19 cellular contexts compared by ENCODE assay signal in genomic region chrX:16700734-16701133, GRCh38. TPM values are rescaled to one million over a fixed set of nuclear protein-coding genes. Genes with fewer than 3 reads are reported as not detected.
DNase-seq lines count a peak whose midpoint lies in the region; ATAC-seq and TF ChIP-seq lines count a peak whose summit lies in the region.
"Had no signal": no experiment of that assay in that cellular context is flagged by ENCODE, and none has a peak within 500 bp of the region (broad histone marks: within the 10 kb centered on the region; RNA-seq: fewer than 3 reads in every experiment).

No MANE protein-coding gene starts in this region.

- no peaks in the 10 kb centered on the region for H3K27me3 ChIP-seq in right lobe of liver
- peaks cover 0 to 5% (median 0%) of the 10 kb centered on the region in 7 donors for H3K27me3 ChIP-seq in spleen (replicated peaks in 1 of 7)
- H3K27me3 ChIP-seq: BE2C had no signal

- H3K27ac ChIP-seq in right lobe of liver, result peak overlapping the region in 2 of 3 donors; percentile 5 to 19
- H3K27ac ChIP-seq in spleen, result no peak overlapping the region
- H3K27ac ChIP-seq: A549, HL-60 had no signal

- no peak for TF ChIP-seq POLR2A in right lobe of liver (IDR thresholded peaks at IDR 0.05)
- no peak for TF ChIP-seq POLR2A in spleen (IDR thresholded peaks at IDR 0.05)

- H3K4me3 Mint-ChIP-seq in progenitor cell of endocrine pancreas (ENCODE audit: low read depth), result no peak overlapping the region
- H3K4me3 Mint-ChIP-seq: CD14-positive monocyte; CD8-positive, alpha-beta memory T cell; HFFc6 had no signal

- peak; percentile 67 to 96 (median 80) for ATAC-seq in right lobe of liver
- ATAC-seq: A549, K562 had no signal

- H3K9me3 ChIP-seq in right lobe of liver, result no peaks in the 10 kb centered on the region
- no peaks in the 10 kb centered on the region for H3K9me3 ChIP-seq in spleen
- H3K9me3 ChIP-seq: A549, BE2C, Caco-2 had no signal

- H3K36me3 ChIP-seq in right lobe of liver (no peaks in the 10 kb centered on the region), spleen (peaks cover 0 to 19% (median 0%) of the 10 kb centered on the region in 6 donors)
- H3K36me3 ChIP-seq: BE2C had no signal

- WGBS in right lobe of liver (ENCODE audit: insufficient coverage, low coverage, low lambda C conversion rate, missing lambda C conversion rate), result 33% methylated on average over 2 of the region's 2 CpGs
- WGBS in spleen, 5 donors, result 63 to 88% (median 83%) methylated on average over 2 of the region's 2 CpGs

- intact Hi-C loops in right lobe of liver (cut with DNase I) (no loop called here), spleen (cut with DNase I; ENCODE audit: low total_unique reads) (no loop called here)

- peaks cover 43% of the 10 kb centered on the region for H3K36me3 Mint-ChIP-seq in progenitor cell of endocrine pancreas (ENCODE audit: insufficient read depth)

- H3K27me3 Mint-ChIP-seq in progenitor cell of endocrine pancreas, result no peaks in the 10 kb centered on the region

- DNase-seq in SK-MEL-5 (ENCODE audit: low read depth, low spot score) (peak; percentile 25), fibroblast of mammary gland (ENCODE audit: low read depth) (peak; percentile 19), right lobe of liver (no peak), progenitor cell of endocrine pancreas (ENCODE audit: low spot score, unreplicated experiment) (no peak), DMS79 treated with DMSO at 0.1 percent for 48 hours (lab: John Stamatoyannopoulos, UW) (no peak), spleen (no peak)
- DNase-seq: BE2C; Caco-2; CD8-positive, alpha-beta memory T cell; HCEC 1CT; HFFc6 had no signal

- H3K9me3 Mint-ChIP-seq in progenitor cell of endocrine pancreas (ENCODE audit: low read depth), result no peaks in the 10 kb centered on the region
- H3K9me3 Mint-ChIP-seq: CD14-positive monocyte; CD8-positive, alpha-beta memory T cell; HFFc6 had no signal

- H3K4me3 ChIP-seq in fibroblast of mammary gland (ENCODE audit: control insufficient read depth, low read depth, low read length), result no peak overlapping the region
- no peak overlapping the region for H3K4me3 ChIP-seq in right lobe of liver
- no peak overlapping the region for H3K4me3 ChIP-seq in spleen
- H3K4me3 ChIP-seq: A549, K562 had no signal

- H3K4me1 Mint-ChIP-seq in progenitor cell of endocrine pancreas (ENCODE audit: low read depth), result peaks cover 7% of the 10 kb centered on the region
- H3K4me1 Mint-ChIP-seq: CD14-positive monocyte; CD8-positive, alpha-beta memory T cell had no signal

- in situ Hi-C loops in SK-MEL-5 (cut with HindIII; ENCODE audit: low pct_unique_long_range_greater_than_20kb, low sequenced_read_pairs), result no loop called here

- H3K4me1 ChIP-seq in right lobe of liver (peaks cover 0 to 5% (median 0%) of the 10 kb centered on the region in 4 donors), spleen (no peaks in the 10 kb centered on the region)
- H3K4me1 ChIP-seq: A549, BE2C, Caco-2 had no signal

- TF ChIP-seq CTCF in fibroblast of mammary gland (conservative IDR thresholded peaks at IDR 0.05; ENCODE audit: control insufficient read depth, insufficient read depth, low read depth, low read length) (no peak), right lobe of liver (IDR thresholded peaks at IDR 0.05) (no peak), progenitor cell of endocrine pancreas (IDR thresholded peaks at IDR 0.05; ENCODE audit: unreplicated experiment) (no peak), spleen (IDR thresholded peaks at IDR 0.05 in 8 of 11, conservative IDR thresholded peaks at IDR 0.05 in 3 of 11) (no peak)

- no peak overlapping the region for H3K27ac Mint-ChIP-seq in progenitor cell of endocrine pancreas
- H3K27ac Mint-ChIP-seq: HFFc6 had no signal

RNA-seq across cellular contexts. Expression of gene CTPS2, which starts 11.7 kb away (rescaled TPM):
- 7.4 and 8.1 TPM in 2 replicates for total RNA-seq in SK-MEL-5 (2014; rRNA removed; shearing (Covaris generic))
- polyA plus RNA-seq in SK-MEL-5 (2015; cell fraction: cytosol; rRNA removed), result 2.9 and 4.2 TPM in 2 replicates
- polyA plus RNA-seq in SK-MEL-5 (2015; cell fraction: nucleus; rRNA removed), result 5.6 and 19.9 TPM in 2 replicates
- total RNA-seq in right lobe of liver (10 to 100 TPM in 1 of 6 experiments, 1 to 10 TPM in 5; 5.0 to 10.3 (median 8.8) TPM), progenitor cell of endocrine pancreas (110 and 111 TPM in 2 replicates), spleen (10 to 100 TPM in 4 of 7 donors, 1 to 10 TPM in 3; 5.6 to 11.7 (median 10.6) TPM)
- polyA plus RNA-seq in spleen, result 1 to 10 TPM; 5.3 to 9.8 (median 6.8) TPM

RNA-seq across cellular contexts. Expression of gene SYAP1, which starts 18.7 kb away (rescaled TPM):
- total RNA-seq in SK-MEL-5 (2014; rRNA removed; shearing (Covaris generic)), result 33.7 and 35.0 TPM in 2 replicates
- 19.2 and 21.7 TPM in 2 replicates for polyA plus RNA-seq in SK-MEL-5 (2015; cell fraction: cytosol; rRNA removed)
- 7.4 and 15.7 TPM in 2 replicates for polyA plus RNA-seq in SK-MEL-5 (2015; cell fraction: nucleus; rRNA removed)
- total RNA-seq in right lobe of liver (10 to 100 TPM; 22.5 to 35.7 (median 29.5) TPM), progenitor cell of endocrine pancreas (59.0 and 61.3 TPM in 2 replicates), spleen (10 to 100 TPM; 16.7 to 23.2 (median 19.7) TPM)
- 1 to 10 TPM; 6.9 to 7.6 (median 6.9) TPM for polyA plus RNA-seq in spleen

RNA-seq across cellular contexts. Expression of gene S100G, which starts 50.8 kb away (rescaled TPM):
- total RNA-seq in SK-MEL-5 (2014; rRNA removed; shearing (Covaris generic)), result not detected in 2 replicates
- not detected in 2 replicates for polyA plus RNA-seq in SK-MEL-5 (2015; cell fraction: cytosol; rRNA removed)
- polyA plus RNA-seq in SK-MEL-5 (2015; cell fraction: nucleus; rRNA removed), result not detected in 2 replicates
- total RNA-seq in right lobe of liver (not detected), progenitor cell of endocrine pancreas (not detected in 2 replicates), spleen (not detected)
- not detected for polyA plus RNA-seq in spleen
- total RNA-seq: Caco-2; CD8-positive, alpha-beta memory T cell; Daoy; G401; H4; HFFc6; K562 had no signal
- polyA plus RNA-seq: A549; AG04450; CD14-positive monocyte; CD8-positive, alpha-beta memory T cell; K562 had no signal

Comparison
In these comparisons a context has a peak if more than half of its experiments do, and no peak if none do; other contexts are left out.
1. DNase-seq: peak in SK-MEL-5 (single experiment) and fibroblast of mammary gland (single experiment); none in right lobe of liver (0 of 3), progenitor cell of endocrine pancreas (single experiment), DMS79 treated with DMSO at 0.1 percent for 48 hours (single experiment) and spleen (single experiment).
2. H3K27ac ChIP-seq: peak in right lobe of liver (2 of 3); none in spleen (0 of 8).